Comparison of ENCODE assay signal across 8 cellular contexts in the genomic region with DNA sequence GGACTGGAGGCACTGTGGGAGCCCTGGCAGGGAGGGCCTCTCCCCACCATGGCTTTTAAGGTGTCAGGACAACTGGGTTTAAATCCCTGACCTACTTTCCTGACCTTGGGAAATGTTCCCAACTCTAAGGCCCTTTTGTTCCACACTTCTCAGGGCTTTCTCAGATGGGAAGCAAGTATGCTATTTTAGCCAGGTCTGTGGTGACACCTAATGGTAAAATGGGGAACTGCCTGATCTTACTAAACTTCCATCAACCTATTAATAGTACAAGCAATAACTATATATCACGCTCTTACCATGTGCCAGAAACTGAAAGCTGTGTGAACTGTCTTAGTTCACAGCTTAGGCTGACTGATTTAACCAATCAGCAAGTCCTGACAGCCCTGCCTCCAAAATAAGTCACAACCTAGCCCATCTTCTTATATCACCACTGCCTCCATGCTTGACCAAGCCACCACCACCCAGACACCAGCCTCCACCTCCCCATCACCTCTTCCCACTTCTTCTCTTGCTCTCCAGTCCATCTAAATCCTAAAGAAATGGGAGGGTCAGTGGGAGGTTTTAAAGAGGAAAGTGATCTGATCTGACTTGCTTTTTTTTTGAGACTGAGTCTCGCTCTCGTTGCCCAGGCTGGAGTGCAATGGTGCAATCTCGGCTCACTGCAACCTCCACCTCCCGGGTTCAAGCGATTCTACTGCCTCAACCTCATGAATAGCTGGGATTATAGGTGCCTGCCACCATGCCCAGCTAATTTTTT. TPM values are rescaled to one million over a fixed set of nuclear protein-coding genes. Genes with fewer than 3 reads are reported as not detected.
A peak's percentile ranks its signal among the peaks of the same experiment; 100 is the strongest.
DNase-seq lines count a peak whose midpoint lies in the region; ATAC-seq and TF ChIP-seq lines count a peak whose summit lies in the region.

No MANE protein-coding gene starts in this region.

- CTCF ChIA-PET in RWPE1 (lab: Yijun Ruan, JAX): interaction anchor here (0.5 to 2.2 kb wide), 22 partner anchors 9 to 464 kb away, joined by 3 to 18 read pairs (median 4); no protein-coding TSS in a partner anchor

- no peaks in the 10 kb centered on the region for H3K27me3 ChIP-seq in left ventricle myocardium inferior (ENCODE audit: low read depth)

- no peaks in the 10 kb centered on the region for H3K9me3 ChIP-seq in left ventricle myocardium inferior (replicated peaks)

- DNase-seq in activated CD4-positive, CD25-positive, alpha-beta regulatory T cell (lab: John Stamatoyannopoulos, UW): peak in 3 of 4 experiments; percentile 4 to 9 (median 7)
- no peak for DNase-seq in activated CD4-positive, CD25-positive, alpha-beta regulatory T cell treated with anti-CD3 and anti-CD28 coated beads, Interleukin-2, amount 50 U/mL, for 72 hours
- DNase-seq in NB4 (ENCODE audit: low read depth) (peak; percentile 83), RWPE1 (ENCODE audit: low spot score) (peak; percentile 70), amniotic epithelial cell (ENCODE audit: low read depth) (peak; percentile 76), left ventricle myocardium inferior (no peak), putamen (ENCODE audit: low spot score) (peak; percentile 81)

- ATAC-seq in HG02571 (IDR thresholded peaks at IDR 0.05; ENCODE audit: unreplicated experiment): peak; percentile 60

- POLR2A ChIA-PET in RWPE1 (lab: Yijun Ruan, JAX; ENCODE audit: low non-redundant PET): no interaction called here

- no peaks in the 10 kb centered on the region for H3K36me3 ChIP-seq in left ventricle myocardium inferior

- H3K27ac ChIP-seq in RWPE1 (no peak overlapping the region), left ventricle myocardium inferior (replicated peaks) (no peak overlapping the region)

- TF ChIP-seq POLR2A in NB4 (IDR thresholded peaks at IDR 0.05; ENCODE audit: extremely low read depth, insufficient read length): no peak

- H3K4me1 ChIP-seq in left ventricle myocardium inferior: peaks cover 4% of the 10 kb centered on the region

- peak; percentile 79 for TF ChIP-seq CTCF in NB4 (IDR thresholded peaks at IDR 0.05; ENCODE audit: low read depth, low read length)
- peak; percentile 95 for TF ChIP-seq CTCF in RWPE1 (conservative IDR thresholded peaks at IDR 0.05; ENCODE audit: low read depth)
- peak; percentile 93 for TF ChIP-seq CTCF in left ventricle myocardium inferior (IDR thresholded peaks at IDR 0.05; ENCODE audit: borderline replicate concordance)

- intact Hi-C loops in left ventricle myocardium inferior (cut with micrococcal nuclease): loop anchor here (5.0 to 10.0 kb wide), 3 partner anchors 150 to 337 kb away; no protein-coding TSS in a partner anchor

- H3K4me3 ChIP-seq in NB4 (ENCODE audit: low read depth, low read length) (no peak overlapping the region), left ventricle myocardium inferior (no peak overlapping the region)

RNA-seq across cellular contexts. Expression of a gene that starts 6.9 kb away (rescaled TPM):
- 91.8 TPM for total RNA-seq in left ventricle myocardium inferior

RNA-seq across cellular contexts. Expression of a gene that starts 13.5 kb away (rescaled TPM):
- 0.33 TPM for total RNA-seq in left ventricle myocardium inferior

Comparison
In these comparisons a context has a peak if more than half of its experiments do, and no peak if none do; other contexts are left out.
1. DNase-seq: peak in activated CD4-positive, CD25-positive, alpha-beta regulatory T cell (3 of 4), NB4 (single experiment), RWPE1 (single experiment), amniotic epithelial cell (single experiment) and putamen (single experiment); none in activated CD4-positive, CD25-positive, alpha-beta regulatory T cell treated with anti-CD3 and anti-CD28 coated beads, Interleukin-2, amount 50 U/mL, for 72 hours (single experiment) and left ventricle myocardium inferior (single experiment).
2. Peak in every context shown above with its lines, with median percentiles within 50 percentile points of each other: CTCF ChIP-seq.